20 cellular contexts compared by ENCODE assay signal in the genomic region with DNA sequence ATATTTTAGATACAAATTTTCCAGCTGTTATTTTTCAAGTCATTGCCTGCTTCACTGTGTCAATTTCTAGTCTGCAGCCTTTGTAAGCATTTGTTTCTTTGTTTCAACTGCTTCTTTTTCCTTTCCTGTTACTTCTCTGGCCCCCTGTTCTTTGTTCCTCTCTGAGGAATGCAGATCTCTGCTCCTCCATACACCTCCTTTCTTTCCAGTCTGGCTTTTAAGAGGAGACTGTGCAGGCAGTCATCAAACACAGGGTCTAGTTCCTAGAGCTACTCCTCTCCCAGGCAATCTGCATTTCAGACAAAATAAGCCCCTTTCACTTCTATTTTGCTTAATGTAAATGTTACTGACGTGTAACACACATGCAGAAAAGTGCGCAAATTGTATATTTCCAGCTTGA.
DNase-seq lines count a peak whose midpoint lies in the region; ATAC-seq and TF ChIP-seq lines count a peak whose summit lies in the region.
"Had no signal": no experiment of that assay in that cellular context is flagged by ENCODE, and none has a peak within 500 bp of the region (broad histone marks: within the 10 kb centered on the region; RNA-seq: fewer than 3 reads in every experiment).

No MANE protein-coding gene starts in this region.

- H3K27me3 ChIP-seq in GM23338 (ENCODE audit: insufficient read depth): peaks cover 55% of the 10 kb centered on the region
- H3K27me3 ChIP-seq in neuronal stem cell (ENCODE audit: control insufficient read depth in 3 of 3, insufficient read depth in 3 of 3, low read depth in 1 of 3, low read length in 3 of 3): no peaks in the 10 kb centered on the region
- no peaks in the 10 kb centered on the region for H3K27me3 ChIP-seq in esophagus squamous epithelium
- H3K27me3 ChIP-seq: BLaER1 had no signal

- H3K4ac ChIP-seq in neuronal stem cell (ENCODE audit: low read length): no peak overlapping the region

- no peak for TF ChIP-seq POLR2A in esophagus squamous epithelium (IDR thresholded peaks at IDR 0.05)

- H4K8ac ChIP-seq in neuronal stem cell (ENCODE audit: low read depth, low read length): no peak overlapping the region

- no peaks in the 10 kb centered on the region; the same call in 1 of the 2 replicates for H3K9me2 ChIP-seq in GM23338 (ENCODE audit: insufficient read depth)

- no peak overlapping the region for H4K91ac ChIP-seq in neuronal stem cell (ENCODE audit: low read depth, low read length, poor library complexity)

- H2BK120ac ChIP-seq in neuronal stem cell (ENCODE audit: low read depth, low read length): no peak overlapping the region

- H2BK5ac ChIP-seq in neuronal stem cell (ENCODE audit: low read length): no peak overlapping the region

- H3K79me2 ChIP-seq in GM23338 (replicated peaks; ENCODE audit: insufficient read depth): no peaks in the 10 kb centered on the region

- no peak overlapping the region for H2AFZ ChIP-seq in GM23338
- H2AFZ ChIP-seq in neuronal stem cell (ENCODE audit: low read length): no peak overlapping the region
- H2AFZ ChIP-seq: GM23248 had no signal

- no peak overlapping the region for H3K18ac ChIP-seq in neuronal stem cell (ENCODE audit: low read length)

- ATAC-seq in GM23338: peak; percentile 77
- ATAC-seq in WTC11: peak; percentile 64
- no peak for ATAC-seq in HG02642 (IDR thresholded peaks at IDR 0.05; ENCODE audit: poor library complexity, unreplicated experiment)
- ATAC-seq: CD8-positive, alpha-beta T cell; HCT116 had no signal

- H3K27ac Mint-ChIP-seq in GM23338 (no peak overlapping the region), WTC11 (no peak overlapping the region)
- H3K27ac Mint-ChIP-seq: B cell; CD4-positive, CD25-positive, alpha-beta regulatory T cell; CD8-positive, alpha-beta T cell had no signal

- H3K27me3 Mint-ChIP-seq in GM23338 (ENCODE audit: insufficient read depth, low read depth, poor library complexity) (peaks cover 5% of the 10 kb centered on the region), WTC11 (ENCODE audit: low read depth) (peaks cover 99% of the 10 kb centered on the region)
- H3K27me3 Mint-ChIP-seq: B cell had no signal

- intact Hi-C loops in esophagus squamous epithelium (cut with DNase I): no loop called here

- TF ChIP-seq CTCF in GM23338 (conservative IDR thresholded peaks at IDR 0.05; ENCODE audit: low read depth in 2 of 2) (no peak), WTC11 (IDR thresholded peaks at IDR 0.05) (no peak), esophagus squamous epithelium (IDR thresholded peaks at IDR 0.05) (no peak)

- no CpG with 5 or more reads among the region's 2 CpGs for WGBS in neuronal stem cell (ENCODE audit: extremely low coverage in 2 of 2, insufficient read length in 2 of 2, insufficient replicate concordance in 1 of 2), 2 donors
- 69 to 89% methylated on average over 2 of the region's 2 CpGs for WGBS in esophagus squamous epithelium, 2 donors

- H3K4me1 Mint-ChIP-seq in GM23338 (peaks cover 37% of the 10 kb centered on the region), WTC11 (peaks cover 45% of the 10 kb centered on the region)
- H3K4me1 Mint-ChIP-seq: CD4-positive, CD25-positive, alpha-beta regulatory T cell had no signal

- no peak overlapping the region for H3K9ac ChIP-seq in neuronal stem cell (ENCODE audit: low read depth, low read length, poor library complexity)
- H3K9ac ChIP-seq: BLaER1, GM23248 had no signal

- H3K4me3 Mint-ChIP-seq in GM23338 (no peak overlapping the region), WTC11 (no peak overlapping the region; the same call in 1 of the 2 replicates)
- H3K4me3 Mint-ChIP-seq: B cell; CD4-positive, CD25-positive, alpha-beta regulatory T cell; CD8-positive, alpha-beta T cell had no signal

- H3K9me3 Mint-ChIP-seq in GM23338: 0 out of 3 replicates have a peak, but pooled peaks cover 3% of the 10 kb centered on the region
- peaks cover 11% of the 10 kb centered on the region for H3K9me3 Mint-ChIP-seq in WTC11
- H3K9me3 Mint-ChIP-seq: CD8-positive, alpha-beta T cell; H9 had no signal

- H3K4me2 ChIP-seq in GM23338: peak overlapping the region; percentile 40; the same call in 1 of the 2 replicates
- H3K4me2 ChIP-seq in neuronal stem cell (ENCODE audit: insufficient read depth, low read length, poor library complexity, severe bottlenecking): no peak overlapping the region
- H3K4me2 ChIP-seq: BLaER1 had no signal

- no peaks in the 10 kb centered on the region for H3F3A ChIP-seq in GM23338 (replicated peaks; ENCODE audit: low read depth)

- 0 out of 2 replicates have a peak overlapping the region, but pooled peaks have one; percentile 29 for H3K4me3 ChIP-seq in GM23338
- no peak overlapping the region for H3K4me3 ChIP-seq in neuronal stem cell (ENCODE audit: low read length in 2 of 2)
- no peak overlapping the region for H3K4me3 ChIP-seq in esophagus squamous epithelium
- H3K4me3 ChIP-seq: BLaER1, GM23248 had no signal

- H3K4me1 ChIP-seq in GM23338 (ENCODE audit: insufficient read depth) (peaks cover 32% of the 10 kb centered on the region), neuronal stem cell (ENCODE audit: control insufficient read depth in 2 of 2, insufficient read depth in 1 of 2, low read depth in 1 of 2, low read length in 2 of 2) (peaks cover 11 to 15% of the 10 kb centered on the region in 2 donors), esophagus squamous epithelium (no peaks in the 10 kb centered on the region)
- H3K4me1 ChIP-seq: Caco-2 had no signal

- H3K27ac ChIP-seq in GM23338 (ENCODE audit: low read depth) (no peak overlapping the region), neuronal stem cell (replicated peaks; ENCODE audit: low read length) (peak overlapping the region; percentile 46), esophagus squamous epithelium (no peak overlapping the region)
- H3K27ac ChIP-seq: 22Rv1, BLaER1, C4-2B, GM23248 had no signal

- POLR2A ChIA-PET in WTC11 (lab: Charles Lee): no interaction called here

- no peaks in the 10 kb centered on the region for H3K9me3 ChIP-seq in neuronal stem cell (replicated peaks in 1 of 2; ENCODE audit: control insufficient read depth in 2 of 2, insufficient read depth in 1 of 2, low read depth in 1 of 2, low read length in 2 of 2)
- no peaks in the 10 kb centered on the region for H3K9me3 ChIP-seq in esophagus squamous epithelium
- H3K9me3 ChIP-seq: BLaER1, Caco-2 had no signal

- peak; percentile 41 for DNase-seq in GM23338 (ENCODE audit: low spot score)
- DNase-seq in WTC11 (ENCODE audit: low spot score): no peak
- DNase-seq in iPS-NIHi11 (ENCODE audit: low spot score): peak; percentile 20
- DNase-seq in neuronal stem cell (ENCODE audit: low spot score): peak; percentile 17
- no peak for DNase-seq in esophagus squamous epithelium (lab: John Stamatoyannopoulos, UW)
- no peak for DNase-seq in activated naive CD4-positive, alpha-beta T cell treated with Interleukin-2 at 50 U/mL for 16 hours
- no peak for DNase-seq in NCI-H128 (lab: John Stamatoyannopoulos, UW; ENCODE audit: unreplicated experiment)
- DNase-seq: Caco-2; CD4-positive, CD25-positive, alpha-beta regulatory T cell; CD8-positive, alpha-beta T cell; DMS153; DND-41; GM23248; H9 had no signal

- H3K79me1 ChIP-seq in neuronal stem cell (ENCODE audit: low read depth, low read length): no peaks in the 10 kb centered on the region

- H3K36me3 Mint-ChIP-seq in GM23338 (ENCODE audit: low read depth) (no peaks in the 10 kb centered on the region), WTC11 (peaks cover 5% of the 10 kb centered on the region; the same call in 1 of the 2 replicates)
- H3K36me3 Mint-ChIP-seq: CD4-positive, CD25-positive, alpha-beta regulatory T cell; CD8-positive, alpha-beta T cell had no signal

- no peak overlapping the region for H2BK12ac ChIP-seq in neuronal stem cell (ENCODE audit: low read length)

- H4K20me1 ChIP-seq in GM23338 (replicated peaks; ENCODE audit: insufficient read depth): peaks cover 4% of the 10 kb centered on the region; the same call in 1 of the 2 replicates
- H4K20me1 ChIP-seq: BLaER1 had no signal

- H3K14ac ChIP-seq in neuronal stem cell (ENCODE audit: low read length): no peak overlapping the region

- no peak overlapping the region for H2BK15ac ChIP-seq in neuronal stem cell (ENCODE audit: low read length)

- no peak overlapping the region for H2AK5ac ChIP-seq in neuronal stem cell (ENCODE audit: low read depth, low read length)

- H3K36me3 ChIP-seq in GM23338 (ENCODE audit: insufficient read depth) (no peaks in the 10 kb centered on the region), neuronal stem cell (replicated peaks in 1 of 2; ENCODE audit: control insufficient read depth in 2 of 2, insufficient read depth in 2 of 2, low read length in 2 of 2) (no peaks in the 10 kb centered on the region), esophagus squamous epithelium (no peaks in the 10 kb centered on the region)
- H3K36me3 ChIP-seq: BLaER1 had no signal

- CTCF ChIA-PET in WTC11 (lab: Charles Lee): interaction anchor here (3.2 kb wide), 1 partner anchor 40 kb away, joined by 14 read pairs; no protein-coding TSS in a partner anchor

- no peak overlapping the region for H3K23ac ChIP-seq in neuronal stem cell (ENCODE audit: low read depth, low read length, poor library complexity)

TF ChIP-seq in WTC11, 78 proteins besides CTCF, POLR2A, EP300 and RAD21 (continues in another document):
- TF ChIP-seq, protein P1, sequence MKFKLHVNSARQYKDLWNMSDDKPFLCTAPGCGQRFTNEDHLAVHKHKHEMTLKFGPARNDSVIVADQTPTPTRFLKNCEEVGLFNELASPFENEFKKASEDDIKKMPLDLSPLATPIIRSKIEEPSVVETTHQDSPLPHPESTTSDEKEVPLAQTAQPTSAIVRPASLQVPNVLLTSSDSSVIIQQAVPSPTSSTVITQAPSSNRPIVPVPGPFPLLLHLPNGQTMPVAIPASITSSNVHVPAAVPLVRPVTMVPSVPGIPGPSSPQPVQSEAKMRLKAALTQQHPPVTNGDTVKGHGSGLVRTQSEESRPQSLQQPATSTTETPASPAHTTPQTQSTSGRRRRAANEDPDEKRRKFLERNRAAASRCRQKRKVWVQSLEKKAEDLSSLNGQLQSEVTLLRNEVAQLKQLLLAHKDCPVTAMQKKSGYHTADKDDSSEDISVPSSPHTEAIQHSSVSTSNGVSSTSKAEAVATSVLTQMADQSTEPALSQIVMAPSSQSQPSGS (CRISPR knock-in tag; IDR thresholded peaks at IDR 0.05; ENCODE audit: borderline replicate concordance, low read depth): no peak
- TF ChIP-seq CREB1 (CRISPR knock-in tag; IDR thresholded peaks at IDR 0.05) (no peak), NR3C1 (CRISPR knock-in tag; conservative IDR thresholded peaks at IDR 0.05; ENCODE audit: low read depth) (no peak), FOXK1 (CRISPR knock-in tag; IDR thresholded peaks at IDR 0.05) (no peak), SMAD3 (CRISPR knock-in tag; IDR thresholded peaks at IDR 0.05; ENCODE audit: borderline replicate concordance) (no peak)
- TF ChIP-seq, protein P2, sequence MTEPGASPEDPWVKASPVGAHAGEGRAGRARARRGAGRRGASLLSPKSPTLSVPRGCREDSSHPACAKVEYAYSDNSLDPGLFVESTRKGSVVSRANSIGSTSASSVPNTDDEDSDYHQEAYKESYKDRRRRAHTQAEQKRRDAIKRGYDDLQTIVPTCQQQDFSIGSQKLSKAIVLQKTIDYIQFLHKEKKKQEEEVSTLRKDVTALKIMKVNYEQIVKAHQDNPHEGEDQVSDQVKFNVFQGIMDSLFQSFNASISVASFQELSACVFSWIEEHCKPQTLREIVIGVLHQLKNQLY (CRISPR knock-in tag; IDR thresholded peaks at IDR 0.05): no peak

Comparison
In these comparisons a context has a peak if more than half of its experiments do, and no peak if none do; other contexts are left out.
1. DNase-seq: peak in GM23338 (single experiment), iPS-NIHi11 (single experiment) and neuronal stem cell (single experiment); none in WTC11 (single experiment), esophagus squamous epithelium (single experiment), activated naive CD4-positive, alpha-beta T cell treated with Interleukin-2 at 50 U/mL for 16 hours (single experiment) and NCI-H128 (single experiment).